ENCODE assay signal across 25 cellular contexts in the genomic region with DNA sequence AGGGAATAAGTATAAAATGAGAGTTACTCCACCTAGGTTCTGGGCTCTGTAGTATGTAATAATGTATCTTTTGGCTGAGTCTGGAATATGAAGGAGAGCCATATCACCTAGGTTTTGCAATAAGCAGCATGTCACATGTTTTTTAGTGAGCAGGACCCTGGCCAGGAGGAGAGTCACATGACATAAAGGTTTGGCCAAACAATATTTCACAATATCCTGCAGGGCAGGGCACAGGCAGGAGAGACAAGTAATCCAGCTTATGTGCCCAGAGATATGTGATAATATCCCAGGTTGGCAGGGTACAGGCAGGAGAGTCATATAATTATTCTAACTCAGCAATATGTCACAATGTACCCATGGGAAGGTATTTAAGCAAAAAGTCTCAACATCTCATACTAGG.
"Had no signal": no experiment of that assay in that cellular context is flagged by ENCODE, and none has a peak within 500 bp of the region (broad histone marks: within the 10 kb centered on the region; RNA-seq: fewer than 3 reads in every experiment).

No MANE protein-coding gene starts in this region.

- H3K27me3 ChIP-seq: colonic mucosa, esophagus squamous epithelium, foreskin keratinocyte, gastroesophageal sphincter, heart left ventricle, hepatocyte, left lung had no signal

- FAIRE-seq: endometrium, frontal cortex, kidney had no signal

- H3K4me3 ChIP-seq: colonic mucosa, esophagus squamous epithelium, gastroesophageal sphincter, heart left ventricle, hepatocyte, left lung, lower lobe of right lung, mucosa of descending colon had no signal

- DNase-seq: colonic mucosa; cortex of kidney; effector CD8-positive, alpha-beta T cell; effector memory CD8-positive, alpha-beta T cell; endodermal cell; erythroblast; esophagus squamous epithelium; foreskin keratinocyte; heart left ventricle; hypothalamus; immature natural killer cell; islet precursor cell; kidney; kidney glomerular epithelial cell; left colon; left lung; left ventricle myocardium superior; lower lobe of right lung; mesenchymal stem cell; naive B cell had no signal

- H3K9me3 ChIP-seq: colonic mucosa, esophagus squamous epithelium, gastroesophageal sphincter, heart left ventricle, lower lobe of right lung, mucosa of descending colon had no signal

- H3K36me3 ChIP-seq: colonic mucosa, esophagus squamous epithelium, gastroesophageal sphincter, heart left ventricle, left lung, lower lobe of right lung had no signal

- H3K4me1 ChIP-seq: colonic mucosa, foreskin keratinocyte, gastroesophageal sphincter, heart left ventricle, left lung, lower lobe of right lung had no signal

- H3K27ac ChIP-seq: colonic mucosa, foreskin keratinocyte, gastroesophageal sphincter, heart left ventricle, hepatocyte, left lung, lower lobe of right lung had no signal
